In genomic region chr16:47533744-47534292, GRCh38 we compare ENCODE assay signal across 33 cellular contexts.
"Had no signal": no experiment of that assay in that cellular context is flagged by ENCODE, and none has a peak within 500 bp of the region (broad histone marks: within the 10 kb centered on the region; RNA-seq: fewer than 3 reads in every experiment).

No MANE protein-coding gene starts in this region.

- DNase-seq: activated CD4-positive, alpha-beta memory T cell treated with anti-CD3 and anti-CD28 coated beads for 36 hours; activated CD4-positive, alpha-beta T cell treated with anti-CD3 and anti-CD28 coated beads for 36 hours; activated CD4-positive, alpha-beta T cell treated with anti-CD3 and anti-CD28 coated beads, Interleukin-2, amount 10 ng/mL, durations not matched to agents 24 days and 14 days; activated CD4-positive, CD25-positive, alpha-beta regulatory T cell; activated CD4-positive, CD25-positive, alpha-beta regulatory T cell treated with anti-CD3 and anti-CD28 coated beads, Interleukin-2, amount 50 U/mL, for 72 hours; activated CD8-positive, alpha-beta memory T cell treated with anti-CD3 and anti-CD28 coated beads, Interleukin-2, amount 10 ng/mL, durations not matched to agents 7 days and 5 days; activated CD8-positive, alpha-beta memory T cell treated with anti-CD3 and anti-CD28 coated beads, Interleukin-2, amount 50 U/mL, for 4 hours; activated CD8-positive, alpha-beta T cell treated with anti-CD3 and anti-CD28 coated beads, Interleukin-2, amount 10 ng/mL, durations not matched to agents 7 days and 5 days; activated effector memory CD4-positive, alpha-beta T cell treated with anti-CD3 and anti-CD28 coated beads, Interleukin-2, amount 50 U/mL, for 16 hours; activated naive CD4-positive, alpha-beta T cell treated with anti-CD3 and anti-CD28 coated beads for 36 hours; activated naive CD8-positive, alpha-beta T cell treated with anti-CD3 and anti-CD28 coated beads, Interleukin-2, amount 10 ng/mL, durations not matched to agents 7 days and 5 days; activated T-cell treated with anti-CD3 and anti-CD28 coated beads, Interleukin-2, amount 50 U/mL, for 1 hour; activated T-cell treated with anti-CD3 and anti-CD28 coated beads, Interleukin-2, amount 50 U/mL, for 48 hours; central memory CD4-positive, alpha-beta T cell; cerebellar nuclear complex; colonic mucosa; effector CD8-positive, alpha-beta T cell; esophagus squamous epithelium; foreskin melanocyte; head of caudate nucleus; T-cell; T1000; WERI-Rb-1 had no signal

- ATAC-seq: activated CD4-positive, alpha-beta T cell treated with anti-CD3 and anti-CD28 coated beads for 36 hours; activated CD8-positive, alpha-beta memory T cell treated with anti-CD3 and anti-CD28 coated beads, Interleukin-2, amount 10 ng/mL, durations not matched to agents 7 days and 5 days; activated CD8-positive, alpha-beta T cell treated with anti-CD3 and anti-CD28 coated beads, Interleukin-2, amount 10 ng/mL, durations not matched to agents 7 days and 5 days; T-cell had no signal

- H3K27me3 ChIP-seq: ascending aorta, breast epithelium, cardiac muscle cell, colonic mucosa, esophagus squamous epithelium had no signal

- H3K36me3 ChIP-seq: breast epithelium, cardiac muscle cell, colonic mucosa, WERI-Rb-1 had no signal

- H3K4me1 Mint-ChIP-seq: activated CD4-positive, alpha-beta T cell treated with anti-CD3 and anti-CD28 coated beads for 36 hours; brain had no signal

- H3K9me3 ChIP-seq: colonic mucosa, esophagus squamous epithelium had no signal

- H3K4me1 ChIP-seq: ascending aorta, breast epithelium, colonic mucosa, esophagus squamous epithelium had no signal

- H3K27ac ChIP-seq: ascending aorta, breast epithelium, cardiac muscle cell, colonic mucosa, epithelial cell of prostate, esophagus squamous epithelium, WERI-Rb-1 had no signal

- H3K4me3 ChIP-seq: ascending aorta, breast epithelium, cardiac muscle cell, colonic mucosa, esophagus squamous epithelium had no signal

- H3K27ac Mint-ChIP-seq: activated CD4-positive, alpha-beta memory T cell treated with anti-CD3 and anti-CD28 coated beads for 36 hours; activated CD4-positive, alpha-beta T cell treated with anti-CD3 and anti-CD28 coated beads for 36 hours; activated CD4-positive, alpha-beta T cell treated with anti-CD3 and anti-CD28 coated beads, Interleukin-2, amount 10 ng/mL, durations not matched to agents 24 days and 14 days; activated CD8-positive, alpha-beta memory T cell treated with anti-CD3 and anti-CD28 coated beads, Interleukin-2, amount 10 ng/mL, durations not matched to agents 7 days and 5 days; activated CD8-positive, alpha-beta T cell treated with anti-CD3 and anti-CD28 coated beads, Interleukin-2, amount 10 ng/mL, durations not matched to agents 7 days and 5 days; activated naive CD4-positive, alpha-beta T cell treated with anti-CD3 and anti-CD28 coated beads for 36 hours; activated naive CD4-positive, alpha-beta T cell treated with anti-CD3 and anti-CD28 coated beads, Interleukin-2, amount 50 U/mL, for 24 hours; activated naive CD8-positive, alpha-beta T cell treated with anti-CD3 and anti-CD28 coated beads, Interleukin-2, amount 10 ng/mL, durations not matched to agents 7 days and 5 days; activated T-helper 1 cell treated with anti-CD3 and anti-CD28 coated beads, Interleukin-12 subunit alpha, Interleukin-12 subunit beta, Interleukin-2, Interleukin-4 antibody, amounts not matched to agents 30 ng/mL and 10 ng/mL and 1 ng/mL, durations not matched to agents 14 hours and 24 hours and 36 hours; activated T-helper 2 cell treated with anti-CD3 and anti-CD28 coated beads, Interferon-gamma antibody, Interleukin-2, Interleukin-4, amounts not matched to agents 10 μg/mL and 5 μg/mL and 100 μg/mL, durations not matched to agents 14 hours and 24 hours and 36 hours; brain; T-cell; T-helper 1 cell treated with Interleukin-12 subunit alpha and Interleukin-12 subunit beta and Interleukin-4 antibody, amounts not matched to agents 30 μg/mL and 1 μg/mL, for 36 hours; T-helper 2 cell treated with Interferon-gamma antibody and Interleukin-4, amounts not matched to agents 5 μg/mL and 100 μg/mL, for 36 hours had no signal

- H3K4me3 Mint-ChIP-seq: activated CD4-positive, alpha-beta memory T cell treated with anti-CD3 and anti-CD28 coated beads for 36 hours; activated CD4-positive, alpha-beta T cell treated with anti-CD3 and anti-CD28 coated beads for 36 hours; activated CD4-positive, alpha-beta T cell treated with anti-CD3 and anti-CD28 coated beads, Interleukin-2, amount 10 ng/mL, durations not matched to agents 24 days and 14 days; activated CD8-positive, alpha-beta memory T cell treated with anti-CD3 and anti-CD28 coated beads, Interleukin-2, amount 10 ng/mL, durations not matched to agents 7 days and 5 days; activated CD8-positive, alpha-beta T cell treated with anti-CD3 and anti-CD28 coated beads, Interleukin-2, amount 10 ng/mL, durations not matched to agents 7 days and 5 days; activated naive CD4-positive, alpha-beta T cell treated with anti-CD3 and anti-CD28 coated beads for 36 hours; activated naive CD4-positive, alpha-beta T cell treated with anti-CD3 and anti-CD28 coated beads, Interleukin-2, amount 50 U/mL, for 24 hours; activated naive CD8-positive, alpha-beta T cell treated with anti-CD3 and anti-CD28 coated beads, Interleukin-2, amount 10 ng/mL, durations not matched to agents 7 days and 5 days; activated T-helper 1 cell treated with anti-CD3 and anti-CD28 coated beads, Interleukin-12 subunit alpha, Interleukin-12 subunit beta, Interleukin-2, Interleukin-4 antibody, amounts not matched to agents 30 ng/mL and 10 ng/mL and 1 ng/mL, durations not matched to agents 14 hours and 24 hours and 36 hours; brain; T-cell; T-helper 1 cell treated with Interleukin-12 subunit alpha and Interleukin-12 subunit beta and Interleukin-4 antibody, amounts not matched to agents 30 μg/mL and 1 μg/mL, for 36 hours; T-helper 2 cell treated with Interferon-gamma antibody and Interleukin-4, amounts not matched to agents 5 μg/mL and 100 μg/mL, for 36 hours had no signal

- H3K27me3 Mint-ChIP-seq: activated CD4-positive, alpha-beta memory T cell treated with anti-CD3 and anti-CD28 coated beads for 36 hours; activated CD4-positive, alpha-beta T cell treated with anti-CD3 and anti-CD28 coated beads for 36 hours; activated CD4-positive, alpha-beta T cell treated with anti-CD3 and anti-CD28 coated beads, Interleukin-2, amount 10 ng/mL, durations not matched to agents 24 days and 14 days; activated CD8-positive, alpha-beta memory T cell treated with anti-CD3 and anti-CD28 coated beads, Interleukin-2, amount 10 ng/mL, durations not matched to agents 7 days and 5 days; activated naive CD4-positive, alpha-beta T cell treated with anti-CD3 and anti-CD28 coated beads, Interleukin-2, amount 50 U/mL, for 24 hours; activated naive CD8-positive, alpha-beta T cell treated with anti-CD3 and anti-CD28 coated beads, Interleukin-2, amount 10 ng/mL, durations not matched to agents 7 days and 5 days; brain; T-cell had no signal
